1 cellular context compared by ENCODE assay signal in genomic region chr2:204566439-204566838, GRCh38.
TF ChIP-seq lines count a peak whose summit lies in the region.

No MANE protein-coding gene starts in this region.

TF ChIP-seq in IMR-90, 13 proteins besides CTCF, POLR2A, EP300 and RAD21 (continued from another document):
- TF ChIP-seq USF2 (IDR thresholded peaks at IDR 0.05; ENCODE audit: low read depth, low read length) (no peak), NFE2L2 (IDR thresholded peaks at IDR 0.05; ENCODE audit: low read depth, low read length) (no peak), RFX5 (IDR thresholded peaks at IDR 0.05; ENCODE audit: low read depth, low read length) (no peak), MAZ (IDR thresholded peaks at IDR 0.05; ENCODE audit: borderline replicate concordance, low read depth, low read length) (no peak)
